Comparison of ENCODE assay signal across 8 cellular contexts in genomic region chr1:100893718-100894117, GRCh38. TPM values are rescaled to one million over a fixed set of nuclear protein-coding genes. Genes with fewer than 3 reads are reported as not detected.
DNase-seq lines count a peak whose midpoint lies in the region; FAIRE-seq and TF ChIP-seq lines count a peak whose summit lies in the region.

No MANE protein-coding gene starts in this region.

- H3K4me3 Mint-ChIP-seq in T-helper 2 cell treated with Interferon-gamma antibody and Interleukin-4, amounts not matched to agents 5 μg/mL and 100 μg/mL, for 36 hours, result peak overlapping the region; percentile 62

- H3K27ac Mint-ChIP-seq in T-helper 2 cell treated with Interferon-gamma antibody and Interleukin-4, amounts not matched to agents 5 μg/mL and 100 μg/mL, for 36 hours, result no peak overlapping the region

- H3K4me1 Mint-ChIP-seq in T-helper 2 cell treated with Interferon-gamma antibody and Interleukin-4, amounts not matched to agents 5 μg/mL and 100 μg/mL, for 36 hours (ENCODE audit: low read depth), result peaks cover 34% of the 10 kb centered on the region

- H3K36me3 ChIP-seq in SJSA1, result peaks cover 22% of the 10 kb centered on the region

- FAIRE-seq in urothelium cell line (lab: Jason Lieb, UNC), result no peak

- peaks cover 9% of the 10 kb centered on the region for H3K9me3 ChIP-seq in SJSA1 (replicated peaks)

- peaks cover 28% of the 10 kb centered on the region for H3K36me3 Mint-ChIP-seq in T-helper 2 cell treated with Interferon-gamma antibody and Interleukin-4, amounts not matched to agents 5 μg/mL and 100 μg/mL, for 36 hours (ENCODE audit: low read depth)

- H3K27ac ChIP-seq in SJSA1, result no peak overlapping the region

- no peaks in the 10 kb centered on the region for H3K27me3 ChIP-seq in SJSA1 (replicated peaks)

- H3K4me3 ChIP-seq in SJSA1, result peak overlapping the region; percentile 74
- H3K4me3 ChIP-seq in fibroblast of mammary gland (ENCODE audit: control insufficient read depth, low read depth, low read length), result peak overlapping the region; percentile 95
- H3K4me3 ChIP-seq in skeletal muscle cell (ENCODE audit: low read depth, low read length), result peak overlapping the region; percentile 89

- no peak for TF ChIP-seq CTCF in fibroblast of mammary gland (conservative IDR thresholded peaks at IDR 0.05; ENCODE audit: control insufficient read depth, insufficient read depth, low read depth, low read length)

- no peaks in the 10 kb centered on the region for H3K27me3 Mint-ChIP-seq in T-helper 2 cell treated with Interferon-gamma antibody and Interleukin-4, amounts not matched to agents 5 μg/mL and 100 μg/mL, for 36 hours (ENCODE audit: low read depth)

- peaks cover 13% of the 10 kb centered on the region for H3K4me1 ChIP-seq in SJSA1 (replicated peaks)

- no peak for DNase-seq in T-helper 2 cell treated with Interferon-gamma antibody and Interleukin-4, amounts not matched to agents 5 μg/mL and 100 μg/mL, for 36 hours (ENCODE audit: low spot score)
- DNase-seq in T-helper 2 cell (no peak), SJSA1 (ENCODE audit: low read depth in 1 of 2, low spot score in 2 of 2) (no peak), fibroblast of mammary gland (ENCODE audit: low read depth) (no peak), skeletal muscle cell (ENCODE audit: low read depth) (no peak), Ammon's horn (ENCODE audit: low spot score) (no peak), urothelium cell line (ENCODE audit: low spot score) (no peak), NCI-H510A treated with DMSO at 0.1 percent for 48 hours (lab: John Stamatoyannopoulos, UW) (no peak)

- peaks cover 27% of the 10 kb centered on the region for H3K9me3 Mint-ChIP-seq in T-helper 2 cell treated with Interferon-gamma antibody and Interleukin-4, amounts not matched to agents 5 μg/mL and 100 μg/mL, for 36 hours

RNA-seq across cellular contexts. Expression of gene EXTL2, which starts 0.9 kb away (rescaled TPM):
- total RNA-seq in SJSA1 (2014; rRNA removed; shearing (Covaris generic)), result 39.5 and 44.2 TPM in 2 replicates

RNA-seq across cellular contexts. Expression of gene SLC30A7, which starts 2.2 kb away (rescaled TPM):
- 13.4 and 26.3 TPM in 2 replicates for total RNA-seq in SJSA1 (2014; rRNA removed; shearing (Covaris generic))
